17 cellular contexts compared by ENCODE assay signal in genomic region chr15:64846246-64846645, GRCh38. TPM values are rescaled to one million over a fixed set of nuclear protein-coding genes. Genes with fewer than 3 reads are reported as not detected.
DNase-seq lines count a peak whose midpoint lies in the region; ATAC-seq and TF ChIP-seq lines count a peak whose summit lies in the region.
"Had no signal": no experiment of that assay in that cellular context is flagged by ENCODE, and none has a peak within 500 bp of the region (broad histone marks: within the 10 kb centered on the region; RNA-seq: fewer than 3 reads in every experiment).

No MANE protein-coding gene starts in this region.

- POLR2A ChIA-PET in activated CD4-positive, alpha-beta T cell treated with anti-CD3 and anti-CD28 coated beads, Interleukin-2, amount 10 ng/mL, durations not matched to agents 7 days and 5 days (lab: Charles Lee) = no interaction called here

- CTCF ChIA-PET in activated CD4-positive, alpha-beta T cell treated with anti-CD3 and anti-CD28 coated beads, Interleukin-2, amount 10 ng/mL, durations not matched to agents 7 days and 5 days (lab: Charles Lee) = interaction anchor here (1.7 kb wide), 1 partner anchor 15 kb away, joined by 7 read pairs; no protein-coding TSS in a partner anchor

- H3K27me3 ChIP-seq in ascending aorta (no peaks in the 10 kb centered on the region), thyroid gland (no peaks in the 10 kb centered on the region)
- H3K27me3 ChIP-seq: colonic mucosa had no signal

- no peak for TF ChIP-seq CTCF in ascending aorta (IDR thresholded peaks at IDR 0.05)
- TF ChIP-seq CTCF in thyroid gland (IDR thresholded peaks at IDR 0.05) = no peak
- TF ChIP-seq CTCF in nephron progenitor cell (IDR thresholded peaks at IDR 0.05) = no peak

- H3K4me1 ChIP-seq in ascending aorta (peaks cover 18 to 34% of the 10 kb centered on the region in 2 donors), thyroid gland (peaks cover 79 to 82% of the 10 kb centered on the region in 2 donors)
- H3K4me1 ChIP-seq: colonic mucosa had no signal

- peaks cover 32% of the 10 kb centered on the region for H3K36me3 Mint-ChIP-seq in activated CD4-positive, alpha-beta T cell treated with anti-CD3 and anti-CD28 coated beads, Interleukin-2, amount 10 ng/mL, durations not matched to agents 24 days and 14 days (ENCODE audit: low read depth)
- peaks cover 29% of the 10 kb centered on the region for H3K36me3 Mint-ChIP-seq in activated CD4-positive, alpha-beta T cell treated with anti-CD3 and anti-CD28 coated beads, Interleukin-2, amount 10 ng/mL, durations not matched to agents 7 days and 5 days (ENCODE audit: low read depth)
- H3K36me3 Mint-ChIP-seq in memory B cell = peaks cover 19% of the 10 kb centered on the region
- peaks cover 14% of the 10 kb centered on the region for H3K36me3 Mint-ChIP-seq in nephron progenitor cell (ENCODE audit: low read depth)

- no peak for ATAC-seq in memory B cell (ENCODE audit: low read depth)

- no peak for DNase-seq in activated CD4-positive, alpha-beta T cell treated with anti-CD3 and anti-CD28 coated beads, Interleukin-2, amount 10 ng/mL, durations not matched to agents 24 days and 14 days
- DNase-seq in activated CD4-positive, alpha-beta T cell treated with anti-CD3 and anti-CD28 coated beads, Interleukin-2, amount 10 ng/mL, durations not matched to agents 7 days and 5 days = no peak
- DNase-seq in ascending aorta (ENCODE audit: low spot score in 2 of 2) (no peak), memory B cell (ENCODE audit: low spot score in 2 of 2) (no peak), thyroid gland (no peak), dermis blood vessel endothelial cell (no peak), nephron progenitor cell (no peak), SKM-1 (lab: John Stamatoyannopoulos, UW; ENCODE audit: unreplicated experiment) (no peak)
- DNase-seq: 8988T; activated CD4-positive, alpha-beta T cell treated with anti-CD3 and anti-CD28 coated beads for 48 hours; colonic mucosa; DMS53; foreskin fibroblast; kidney glomerular epithelial cell; NCI-H1694 had no signal

- peak overlapping the region; percentile 75 for H3K27ac Mint-ChIP-seq in activated CD4-positive, alpha-beta T cell treated with anti-CD3 and anti-CD28 coated beads, Interleukin-2, amount 10 ng/mL, durations not matched to agents 24 days and 14 days
- H3K27ac Mint-ChIP-seq in activated CD4-positive, alpha-beta T cell treated with anti-CD3 and anti-CD28 coated beads, Interleukin-2, amount 10 ng/mL, durations not matched to agents 7 days and 5 days = no peak overlapping the region
- H3K27ac Mint-ChIP-seq in memory B cell (peak overlapping the region; percentile 63), nephron progenitor cell (no peak overlapping the region)

- no peak for TF ChIP-seq POLR2A in thyroid gland (IDR thresholded peaks at IDR 0.05)

- peaks cover 51% of the 10 kb centered on the region for H3K4me1 Mint-ChIP-seq in activated CD4-positive, alpha-beta T cell treated with anti-CD3 and anti-CD28 coated beads, Interleukin-2, amount 10 ng/mL, durations not matched to agents 24 days and 14 days
- peaks cover 53% of the 10 kb centered on the region for H3K4me1 Mint-ChIP-seq in activated CD4-positive, alpha-beta T cell treated with anti-CD3 and anti-CD28 coated beads, Interleukin-2, amount 10 ng/mL, durations not matched to agents 7 days and 5 days
- peaks cover 54% of the 10 kb centered on the region for H3K4me1 Mint-ChIP-seq in memory B cell
- H3K4me1 Mint-ChIP-seq in nephron progenitor cell = peaks cover 53% of the 10 kb centered on the region

- intact Hi-C loops in activated CD4-positive, alpha-beta T cell treated with anti-CD3 and anti-CD28 coated beads, Interleukin-2, amount 10 ng/mL, durations not matched to agents 24 days and 14 days (cut with micrococcal nuclease) = loop anchor here (10.0 kb wide), 2 partner anchors 139 to 339 kb away; partner anchors contain the start of genes CLPX and SPG21
- intact Hi-C loops in ascending aorta (cut with DNase I) = loop anchor here (10.0 kb wide), 1 partner anchor 439 kb away; the partner anchor contains the start of gene PARP16
- intact Hi-C loops in thyroid gland (cut with DNase I) = loop anchor here (5.0 to 10.0 kb wide), 2 partner anchors 46 to 139 kb away; partner anchors contain the start of gene SPG21

- H3K9me3 ChIP-seq in ascending aorta (no peaks in the 10 kb centered on the region), thyroid gland (no peaks in the 10 kb centered on the region)
- H3K9me3 ChIP-seq: colonic mucosa, HAP-1 had no signal

- H3K4me3 ChIP-seq in ascending aorta = peak overlapping the region in 1 of 2 donors; percentile 92
- no peak overlapping the region for H3K4me3 ChIP-seq in thyroid gland (replicated peaks in 1 of 3)
- H3K4me3 ChIP-seq: HAP-1 had no signal

- peak overlapping the region; percentile 92 to 98 for H3K27ac ChIP-seq in ascending aorta
- peak overlapping the region; percentile 81 to 95 (median 93) for H3K27ac ChIP-seq in thyroid gland

- no peaks in the 10 kb centered on the region for H3K27me3 Mint-ChIP-seq in activated CD4-positive, alpha-beta T cell treated with anti-CD3 and anti-CD28 coated beads, Interleukin-2, amount 10 ng/mL, durations not matched to agents 24 days and 14 days
- H3K27me3 Mint-ChIP-seq in activated CD4-positive, alpha-beta T cell treated with anti-CD3 and anti-CD28 coated beads, Interleukin-2, amount 10 ng/mL, durations not matched to agents 7 days and 5 days = no peaks in the 10 kb centered on the region
- H3K27me3 Mint-ChIP-seq in memory B cell (no peaks in the 10 kb centered on the region), nephron progenitor cell (ENCODE audit: low read depth, poor library complexity) (no peaks in the 10 kb centered on the region)
- H3K27me3 Mint-ChIP-seq: activated naive CD8-positive, alpha-beta T cell had no signal

- H3K36me3 ChIP-seq in ascending aorta (peaks cover 9 to 33% of the 10 kb centered on the region in 2 donors), thyroid gland (peaks cover 7 to 20% of the 10 kb centered on the region in 2 donors)
- H3K36me3 ChIP-seq: colonic mucosa had no signal

- H3K9me3 Mint-ChIP-seq in activated CD4-positive, alpha-beta T cell treated with anti-CD3 and anti-CD28 coated beads, Interleukin-2, amount 10 ng/mL, durations not matched to agents 24 days and 14 days = no peaks in the 10 kb centered on the region
- H3K9me3 Mint-ChIP-seq in activated CD4-positive, alpha-beta T cell treated with anti-CD3 and anti-CD28 coated beads, Interleukin-2, amount 10 ng/mL, durations not matched to agents 7 days and 5 days = no peaks in the 10 kb centered on the region
- H3K9me3 Mint-ChIP-seq in memory B cell (no peaks in the 10 kb centered on the region), nephron progenitor cell (no peaks in the 10 kb centered on the region)

- 78 to 83% methylated on average over 10 of the region's 10 CpGs for WGBS in thyroid gland, 2 donors

- no peak overlapping the region for H3K4me3 Mint-ChIP-seq in activated CD4-positive, alpha-beta T cell treated with anti-CD3 and anti-CD28 coated beads, Interleukin-2, amount 10 ng/mL, durations not matched to agents 24 days and 14 days
- no peak overlapping the region for H3K4me3 Mint-ChIP-seq in activated CD4-positive, alpha-beta T cell treated with anti-CD3 and anti-CD28 coated beads, Interleukin-2, amount 10 ng/mL, durations not matched to agents 7 days and 5 days
- H3K4me3 Mint-ChIP-seq in memory B cell (peak overlapping the region; percentile 100), nephron progenitor cell (no peak overlapping the region)
- H3K4me3 Mint-ChIP-seq: activated naive CD8-positive, alpha-beta T cell had no signal

RNA-seq across cellular contexts. Expression of gene PLEKHO2, which starts 4.5 kb away (rescaled TPM):
- total RNA-seq in activated CD4-positive, alpha-beta T cell treated with anti-CD3 and anti-CD28 coated beads, Interleukin-2, amount 10 ng/mL, durations not matched to agents 24 days and 14 days = 15.7 and 16.9 TPM in 2 replicates
- total RNA-seq in activated CD4-positive, alpha-beta T cell treated with anti-CD3 and anti-CD28 coated beads, Interleukin-2, amount 10 ng/mL, durations not matched to agents 7 days and 5 days = 10 to 100 TPM; 25.4 to 27.6 TPM
- total RNA-seq in ascending aorta (41.4 TPM), thyroid gland (10 to 100 TPM; 31.3 to 53.6 (median 46.1) TPM), dermis blood vessel endothelial cell (61.3 and 65.9 TPM in 2 replicates)

RNA-seq across cellular contexts. Expression of gene PIF1, which starts 20.8 kb away (rescaled TPM):
- total RNA-seq in activated CD4-positive, alpha-beta T cell treated with anti-CD3 and anti-CD28 coated beads, Interleukin-2, amount 10 ng/mL, durations not matched to agents 24 days and 14 days = 20.9 and 22.6 TPM in 2 replicates
- 10 to 100 TPM; 56.8 to 66.1 TPM for total RNA-seq in activated CD4-positive, alpha-beta T cell treated with anti-CD3 and anti-CD28 coated beads, Interleukin-2, amount 10 ng/mL, durations not matched to agents 7 days and 5 days
- not detected for total RNA-seq in ascending aorta
- 1 to 10 TPM in 1 of 4 donors, under 1 TPM in 2, not detected in 1; 0.33 to 1.1 (median 0.54) TPM for total RNA-seq in thyroid gland
- 5.4 and 16.5 TPM in 2 replicates for total RNA-seq in dermis blood vessel endothelial cell

Comparison
In these comparisons a context has a peak if more than half of its experiments do, and no peak if none do; other contexts are left out.
1. H3K27ac Mint-ChIP-seq: peak in activated CD4-positive, alpha-beta T cell treated with anti-CD3 and anti-CD28 coated beads, Interleukin-2, amount 10 ng/mL, durations not matched to agents 24 days and 14 days (single experiment) and memory B cell (single experiment); none in activated CD4-positive, alpha-beta T cell treated with anti-CD3 and anti-CD28 coated beads, Interleukin-2, amount 10 ng/mL, durations not matched to agents 7 days and 5 days (single experiment) and nephron progenitor cell (single experiment).